In genomic region chr18:57846258-57846657, GRCh38 we compare ENCODE assay signal across 12 cellular contexts. TPM values are rescaled to one million over a fixed set of nuclear protein-coding genes. Genes with fewer than 3 reads are reported as not detected.
DNase-seq lines count a peak whose midpoint lies in the region; ATAC-seq and TF ChIP-seq lines count a peak whose summit lies in the region.
"Had no signal": no experiment of that assay in that cellular context is flagged by ENCODE, and none has a peak within 500 bp of the region (broad histone marks: within the 10 kb centered on the region; RNA-seq: fewer than 3 reads in every experiment).

No MANE protein-coding gene starts in this region.

- peak; percentile 40 to 51 for DNase-seq in Caco-2
- DNase-seq in NCI-H460 (ENCODE audit: extremely low read depth, low read depth), result peak; percentile 44
- DNase-seq in choroid plexus epithelial cell (ENCODE audit: low read depth), result peak; percentile 77
- DNase-seq in myocyte (ENCODE audit: low read depth), result peak; percentile 47
- DNase-seq in activated T-helper 2 cell treated with anti-CD3 and anti-CD28 coated beads, Interferon-gamma antibody, Interleukin-2, Interleukin-4, amounts not matched to agents 10 μg/mL and 5 μg/mL and 100 μg/mL, durations not matched to agents 14 hours and 24 hours and 36 hours (ENCODE audit: low spot score), result no peak
- DNase-seq in T-helper 9 cell, result no peak
- no peak for DNase-seq in stimulated activated CD8-positive, alpha-beta memory T cell treated with anti-CD3 and anti-CD28 coated beads, Interleukin-4, amount 100 ng/mL, for 48 hours
- DNase-seq: activated naive CD8-positive, alpha-beta T cell treated with anti-CD3 and anti-CD28 coated beads, Interleukin-2, amount 10 ng/mL, durations not matched to agents 7 days and 5 days; DMS153; ovary had no signal

- CTCF ChIA-PET in Caco-2 (lab: Charles Lee), result no interaction called here

- no peaks in the 10 kb centered on the region for H3K27me3 ChIP-seq in Caco-2 (replicated peaks; ENCODE audit: control insufficient read depth, insufficient read depth, low read length)
- H3K27me3 ChIP-seq: ovary had no signal

- no peaks in the 10 kb centered on the region for H3K36me3 Mint-ChIP-seq in Caco-2 (ENCODE audit: insufficient read depth, unreplicated experiment)
- no peaks in the 10 kb centered on the region for H3K36me3 Mint-ChIP-seq in activated T-helper 2 cell treated with anti-CD3 and anti-CD28 coated beads, Interferon-gamma antibody, Interleukin-2, Interleukin-4, amounts not matched to agents 10 μg/mL and 5 μg/mL and 100 μg/mL, durations not matched to agents 14 hours and 24 hours and 36 hours (ENCODE audit: low read depth)
- H3K36me3 Mint-ChIP-seq: WTC11 had no signal

- H3K27me3 Mint-ChIP-seq in Caco-2 (ENCODE audit: insufficient read depth, unreplicated experiment), result no peaks in the 10 kb centered on the region
- H3K27me3 Mint-ChIP-seq in activated T-helper 2 cell treated with anti-CD3 and anti-CD28 coated beads, Interferon-gamma antibody, Interleukin-2, Interleukin-4, amounts not matched to agents 10 μg/mL and 5 μg/mL and 100 μg/mL, durations not matched to agents 14 hours and 24 hours and 36 hours (ENCODE audit: low read depth), result peaks cover 44% of the 10 kb centered on the region

- no peaks in the 10 kb centered on the region for H3K9me3 Mint-ChIP-seq in Caco-2 (ENCODE audit: unreplicated experiment)
- no peaks in the 10 kb centered on the region for H3K9me3 Mint-ChIP-seq in activated T-helper 2 cell treated with anti-CD3 and anti-CD28 coated beads, Interferon-gamma antibody, Interleukin-2, Interleukin-4, amounts not matched to agents 10 μg/mL and 5 μg/mL and 100 μg/mL, durations not matched to agents 14 hours and 24 hours and 36 hours
- H3K9me3 Mint-ChIP-seq: WTC11 had no signal

- TF ChIP-seq CTCF in Caco-2 (IDR thresholded peaks at IDR 0.05; ENCODE audit: insufficient read depth in 1 of 2, low read depth in 1 of 2, low read length in 1 of 2, severe bottlenecking in 1 of 2, unreplicated experiment in 1 of 2) (no peak), choroid plexus epithelial cell (conservative IDR thresholded peaks at IDR 0.05; ENCODE audit: low read depth, low read length) (no peak)

- no peak for ATAC-seq in GM21381 (IDR thresholded peaks at IDR 0.05; ENCODE audit: unreplicated experiment)
- ATAC-seq: WTC11 had no signal

- H3K9me3 ChIP-seq in Caco-2, result no peaks in the 10 kb centered on the region
- H3K9me3 ChIP-seq: ovary had no signal

- intact Hi-C loops in Caco-2 (cut with micrococcal nuclease; ENCODE audit: unreplicated experiment), result no loop called here
- intact Hi-C loops in activated T-helper 2 cell treated with anti-CD3 and anti-CD28 coated beads, Interferon-gamma antibody, Interleukin-2, Interleukin-4, amounts not matched to agents 10 μg/mL and 5 μg/mL and 100 μg/mL, durations not matched to agents 14 hours and 24 hours and 36 hours (cut with micrococcal nuclease), result no loop called here

- peaks cover 18% of the 10 kb centered on the region for H3K4me1 ChIP-seq in Caco-2

- POLR2A ChIA-PET in Caco-2 (lab: Charles Lee), result no interaction called here

- H3K4me3 Mint-ChIP-seq in Caco-2 (ENCODE audit: unreplicated experiment), result no peak overlapping the region
- H3K4me3 Mint-ChIP-seq in activated T-helper 2 cell treated with anti-CD3 and anti-CD28 coated beads, Interferon-gamma antibody, Interleukin-2, Interleukin-4, amounts not matched to agents 10 μg/mL and 5 μg/mL and 100 μg/mL, durations not matched to agents 14 hours and 24 hours and 36 hours (ENCODE audit: low read depth), result no peak overlapping the region
- H3K4me3 Mint-ChIP-seq: activated naive CD8-positive, alpha-beta T cell treated with anti-CD3 and anti-CD28 coated beads, Interleukin-2, amount 10 ng/mL, durations not matched to agents 7 days and 5 days; WTC11 had no signal

- no TSS peak for BruUV-seq in Caco-2 (replicated peaks; lab: Mats Ljungman, UMichigan)

- H3K27ac Mint-ChIP-seq in Caco-2 (ENCODE audit: unreplicated experiment), result peak overlapping the region; percentile 84
- no peak overlapping the region for H3K27ac Mint-ChIP-seq in activated T-helper 2 cell treated with anti-CD3 and anti-CD28 coated beads, Interferon-gamma antibody, Interleukin-2, Interleukin-4, amounts not matched to agents 10 μg/mL and 5 μg/mL and 100 μg/mL, durations not matched to agents 14 hours and 24 hours and 36 hours
- H3K27ac Mint-ChIP-seq: activated naive CD8-positive, alpha-beta T cell treated with anti-CD3 and anti-CD28 coated beads, Interleukin-2, amount 10 ng/mL, durations not matched to agents 7 days and 5 days; WTC11 had no signal

- H3K4me1 Mint-ChIP-seq in Caco-2 (ENCODE audit: low read depth, unreplicated experiment), result peaks cover 7% of the 10 kb centered on the region
- H3K4me1 Mint-ChIP-seq in activated T-helper 2 cell treated with anti-CD3 and anti-CD28 coated beads, Interferon-gamma antibody, Interleukin-2, Interleukin-4, amounts not matched to agents 10 μg/mL and 5 μg/mL and 100 μg/mL, durations not matched to agents 14 hours and 24 hours and 36 hours (ENCODE audit: low read depth), result peaks cover 10% of the 10 kb centered on the region

- no peak overlapping the region for H3K4me3 ChIP-seq in Caco-2 (ENCODE audit: low read depth, low read length)
- no peak overlapping the region for H3K4me3 ChIP-seq in choroid plexus epithelial cell (ENCODE audit: low read depth, low read length)
- H3K4me3 ChIP-seq: ovary had no signal

- no peaks in the 10 kb centered on the region for H3K36me3 ChIP-seq in Caco-2 (ENCODE audit: control insufficient read depth, insufficient read depth, low read length)
- H3K36me3 ChIP-seq: ovary had no signal

RNA-seq across cellular contexts. Expression of gene ATP8B1, which starts 43.1 kb away (rescaled TPM):
- total RNA-seq in Caco-2 (2022) (31.6 and 32.0 TPM in 2 replicates), myocyte (3.9 and 7.2 TPM in 2 replicates)
- total RNA-seq in NCI-H460 (2014; rRNA removed; shearing (Covaris generic)), result 0.25 and 0.26 TPM in 2 replicates
- polyA plus RNA-seq in NCI-H460 (2014; cell fraction: nucleus; rRNA removed), result 0.18 and 0.57 TPM in 2 replicates
- 6.7 TPM for polyA plus RNA-seq in myocyte (2012)
- not detected in 2 replicates for total RNA-seq in activated T-helper 2 cell treated with anti-CD3 and anti-CD28 coated beads, Interferon-gamma antibody, Interleukin-2, Interleukin-4, amounts not matched to agents 10 μg/mL and 5 μg/mL and 100 μg/mL, durations not matched to agents 14 hours and 24 hours and 36 hours

Comparison
In these comparisons a context has a peak if more than half of its experiments do, and no peak if none do; other contexts are left out.
1. DNase-seq: peak in Caco-2 (2 of 2), NCI-H460 (single experiment), choroid plexus epithelial cell (single experiment) and myocyte (single experiment); none in activated T-helper 2 cell treated with anti-CD3 and anti-CD28 coated beads, Interferon-gamma antibody, Interleukin-2, Interleukin-4, amounts not matched to agents 10 μg/mL and 5 μg/mL and 100 μg/mL, durations not matched to agents 14 hours and 24 hours and 36 hours (single experiment), T-helper 9 cell (single experiment) and stimulated activated CD8-positive, alpha-beta memory T cell treated with anti-CD3 and anti-CD28 coated beads, Interleukin-4, amount 100 ng/mL, for 48 hours (single experiment).